In the genomic region with DNA sequence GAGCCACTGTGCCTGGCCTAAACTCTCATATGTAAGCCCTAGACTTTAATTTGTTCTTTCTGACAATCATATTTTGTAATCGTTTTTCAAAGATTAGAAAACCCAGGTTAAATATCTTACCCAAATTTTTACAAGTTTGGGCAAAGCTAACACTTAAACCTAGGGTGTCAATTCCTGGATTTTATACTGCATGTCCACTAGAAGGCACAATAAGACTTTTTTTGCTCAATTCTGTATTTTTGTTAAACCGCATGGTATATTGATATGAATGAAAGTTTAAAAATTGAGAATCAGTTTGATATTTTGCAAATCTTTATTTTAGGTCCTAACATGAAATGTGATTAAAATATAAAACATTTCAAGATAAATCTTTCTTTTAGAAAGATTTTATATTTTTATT, we compare ENCODE assay signal across 1 cellular context.
TF ChIP-seq lines count a peak whose summit lies in the region.

No MANE protein-coding gene starts in this region.

TF ChIP-seq in endothelial cell of umbilical vein, 7 proteins besides CTCF, POLR2A, EP300 and RAD21:
- TF ChIP-seq, protein P1, sequence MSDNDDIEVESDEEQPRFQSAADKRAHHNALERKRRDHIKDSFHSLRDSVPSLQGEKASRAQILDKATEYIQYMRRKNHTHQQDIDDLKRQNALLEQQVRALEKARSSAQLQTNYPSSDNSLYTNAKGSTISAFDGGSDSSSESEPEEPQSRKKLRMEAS (IDR thresholded peaks at IDR 0.05; ENCODE audit: insufficient read depth, insufficient read length), result no peak
- TF ChIP-seq GATA2 (IDR thresholded peaks at IDR 0.05; ENCODE audit: insufficient read depth, insufficient read length, low read depth, low read length) (no peak), POLR2AphosphoS5 (IDR thresholded peaks at IDR 0.05; ENCODE audit: insufficient read depth, low read depth, low read length) (no peak), MYC (IDR thresholded peaks at IDR 0.05; ENCODE audit: low read depth, low read length) (no peak), EZH2 (IDR thresholded peaks at IDR 0.05; ENCODE audit: borderline replicate concordance, low read depth, low read length, severe bottlenecking) (no peak), JUN (IDR thresholded peaks at IDR 0.05; ENCODE audit: borderline replicate concordance, insufficient read depth, insufficient read length, low read depth) (no peak), FOS (IDR thresholded peaks at IDR 0.05; ENCODE audit: borderline replicate concordance, insufficient read depth, low read length) (no peak)
